ENCODE assay signal across 8 cellular contexts in genomic region chr7:142357953-142358520, GRCh38.
A peak's percentile ranks its signal among the peaks of the same experiment; 100 is the strongest.
DNase-seq lines count a peak whose midpoint lies in the region; ATAC-seq and TF ChIP-seq lines count a peak whose summit lies in the region.

No MANE protein-coding gene starts in this region.

- peak; percentile 49 to 79 (median 57) for ATAC-seq in natural killer cell

- TF ChIP-seq CTCF in AG04449 (IDR thresholded peaks at IDR 0.05; ENCODE audit: insufficient read depth, low read length, missing control alignments) (peak; percentile 80), GM06990 (IDR thresholded peaks at IDR 0.05; ENCODE audit: insufficient read depth, low read length, poor library complexity, severe bottlenecking) (peak; percentile 88), LNCAP (IDR thresholded peaks at IDR 0.05) (peak; percentile 71), natural killer cell (IDR thresholded peaks at IDR 0.05) (peak; percentile 72)

- no peaks in the 10 kb centered on the region for H3K9me3 ChIP-seq in HAP-1

- H3K27me3 ChIP-seq in GM06990 (replicated peaks; ENCODE audit: control insufficient read depth, insufficient read depth, low read length) (no peaks in the 10 kb centered on the region), HAP-1 (ENCODE audit: low read depth) (no peaks in the 10 kb centered on the region)

- H3K36me3 ChIP-seq in GM06990 (ENCODE audit: control insufficient read depth, insufficient read depth, low read length) (no peaks in the 10 kb centered on the region), HAP-1 (replicated peaks) (no peaks in the 10 kb centered on the region)

- CTCF ChIA-PET in AG04449 (lab: Yijun Ruan, JAX) = interaction anchor here (0.7 to 17.0 kb wide), 28 partner anchors 8 to 453 kb away, joined by 3 to 238 read pairs (median 4); no protein-coding TSS in a partner anchor

- H3K4me3 ChIP-seq in AG04449 (ENCODE audit: low read depth, low read length) = no peak overlapping the region
- no peak overlapping the region for H3K4me3 ChIP-seq in GM06990 (replicated peaks; ENCODE audit: low read depth, low read length)
- H3K4me3 ChIP-seq in HAP-1 = no peak overlapping the region

- no peaks in the 10 kb centered on the region for H3K9me3 Mint-ChIP-seq in natural killer cell

- in situ Hi-C loops in HAP-1 (cut with MboI; ENCODE audit: low sequenced_read_pairs) = no loop called here

- no peak for TF ChIP-seq POLR2A in erythroblast (IDR thresholded peaks at IDR 0.05; ENCODE audit: low read length)

- H3K27me3 Mint-ChIP-seq in natural killer cell (ENCODE audit: low read depth in 2 of 2) = peaks cover 0 to 5% of the 10 kb centered on the region in 2 donors

- H3K27ac Mint-ChIP-seq in natural killer cell = no peak overlapping the region

- no peak overlapping the region for H3K4me3 Mint-ChIP-seq in natural killer cell

- peak; percentile 36 for DNase-seq in AG04449 (ENCODE audit: low read depth, low spot score)
- DNase-seq in GM06990 (ENCODE audit: extremely low read depth, insufficient read length) = peak; percentile 16
- peak; percentile 48 to 50 for DNase-seq in HAP-1 (ENCODE audit: low spot score in 2 of 2)
- DNase-seq in SK-N-DZ (ENCODE audit: low spot score) = peak; percentile 86
- peak; percentile 47 to 77 for DNase-seq in erythroblast (lab: John Stamatoyannopoulos, UW)
- no peak for DNase-seq in natural killer cell
- DNase-seq in activated effector memory CD4-positive, alpha-beta T cell treated with anti-CD3 and anti-CD28 coated beads, Interleukin-2, amount 50 U/mL, for 16 hours = no peak

- no peaks in the 10 kb centered on the region for H3K36me3 Mint-ChIP-seq in natural killer cell

- H3K4me1 Mint-ChIP-seq in natural killer cell = peaks cover 16 to 18% of the 10 kb centered on the region in 2 donors

- POLR2A ChIA-PET in AG04449 (lab: Yijun Ruan, JAX) = interaction anchor here (0.7 kb wide), 1 partner anchor 15 kb away, joined by 3 read pairs; no protein-coding TSS in a partner anchor

- H3K4me1 ChIP-seq in HAP-1 = no peaks in the 10 kb centered on the region

- intact Hi-C loops in natural killer cell (cut with micrococcal nuclease) = loop anchor here (5.0 kb wide), 1 partner anchor 381 kb away; no protein-coding TSS in a partner anchor

Comparison
In these comparisons a context has a peak if more than half of its experiments do, and no peak if none do; other contexts are left out.
1. DNase-seq: peak in AG04449 (single experiment), GM06990 (single experiment), HAP-1 (2 of 2), SK-N-DZ (single experiment) and erythroblast (2 of 2); none in natural killer cell (single experiment) and activated effector memory CD4-positive, alpha-beta T cell treated with anti-CD3 and anti-CD28 coated beads, Interleukin-2, amount 50 U/mL, for 16 hours (single experiment).
2. Peak in every context shown above with its lines, with median percentiles within 50 percentile points of each other: CTCF ChIP-seq.